14 cellular contexts compared by ENCODE assay signal in the genomic region with DNA sequence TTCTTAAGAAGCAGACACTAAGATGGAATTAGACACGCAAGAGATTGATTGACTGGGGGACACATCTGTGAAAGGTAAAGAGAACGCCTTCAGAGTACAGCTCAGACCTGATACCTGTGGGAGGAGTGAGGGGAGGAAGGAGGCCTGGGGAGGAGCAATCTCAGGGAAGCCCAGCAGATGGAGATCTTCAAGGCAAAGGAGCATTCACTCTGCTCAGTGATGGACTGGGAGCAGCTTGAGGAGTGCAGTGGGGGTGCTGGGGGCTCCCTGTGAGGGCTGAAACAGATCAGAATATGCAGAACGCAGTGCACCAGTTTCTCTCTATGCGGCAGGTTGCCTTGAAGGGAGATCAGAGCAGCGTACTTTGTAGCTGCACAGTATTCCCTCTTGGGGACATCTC.
DNase-seq lines count a peak whose midpoint lies in the region; ATAC-seq and TF ChIP-seq lines count a peak whose summit lies in the region.
"Had no signal": no experiment of that assay in that cellular context is flagged by ENCODE, and none has a peak within 500 bp of the region (broad histone marks: within the 10 kb centered on the region; RNA-seq: fewer than 3 reads in every experiment).

No MANE protein-coding gene starts in this region.

- no peak overlapping the region for H3K9ac ChIP-seq in PC-3 (ENCODE audit: low read length)

- no peak overlapping the region for H3K4me2 ChIP-seq in PC-3 (ENCODE audit: low read length)

- no peak overlapping the region for H2AFZ ChIP-seq in PC-3 (ENCODE audit: low read length)

- H3F3A ChIP-seq in PC-3 (ENCODE audit: low read length, unreplicated experiment), result no peaks in the 10 kb centered on the region

- no peaks in the 10 kb centered on the region for H4K20me1 ChIP-seq in PC-3 (ENCODE audit: low read length)

- no peaks in the 10 kb centered on the region for H3K9me3 ChIP-seq in PC-3 (ENCODE audit: low read length)
- no peaks in the 10 kb centered on the region for H3K9me3 ChIP-seq in upper lobe of right lung
- H3K9me3 ChIP-seq: psoas muscle had no signal

- ATAC-seq in PC-3 (peak; percentile 70), upper lobe of right lung (no peak)
- ATAC-seq: psoas muscle had no signal

- no peaks in the 10 kb centered on the region for H3K79me2 ChIP-seq in PC-3 (ENCODE audit: low read length)

- H3K36me3 ChIP-seq in PC-3 (ENCODE audit: low read depth, low read length), result no peaks in the 10 kb centered on the region
- no peaks in the 10 kb centered on the region for H3K36me3 ChIP-seq in upper lobe of right lung

- peak; percentile 37 for TF ChIP-seq CTCF in PC-3 (conservative IDR thresholded peaks at IDR 0.05; ENCODE audit: low read depth, low read length)
- peak; percentile 56 for TF ChIP-seq CTCF in epithelial cell of esophagus (IDR thresholded peaks at IDR 0.05; ENCODE audit: insufficient read depth, low read depth, low read length, missing control alignments)
- TF ChIP-seq CTCF in upper lobe of right lung (IDR thresholded peaks at IDR 0.05), result no peak

- POLR2A ChIA-PET in PC-3 (lab: Charles Lee; ENCODE audit: unreplicated experiment), result interaction anchor here (0.6 kb wide), 1 partner anchor 99 kb away, joined by 5 read pairs; no protein-coding TSS in a partner anchor

- intact Hi-C loops in PC-3 (cut with micrococcal nuclease) (no loop called here), upper lobe of right lung (cut with DNase I) (no loop called here)

- H3K4me1 ChIP-seq in PC-3 (ENCODE audit: insufficient read depth, low read length) (peaks cover 6% of the 10 kb centered on the region; the same call in 1 of the 2 replicates), upper lobe of right lung (no peaks in the 10 kb centered on the region)
- H3K4me1 ChIP-seq: psoas muscle had no signal

- BruUV-seq in PC-3 (replicated peaks; lab: Mats Ljungman, UMichigan), result no TSS peak

- CTCF ChIA-PET in PC-3 (lab: Charles Lee), result no interaction called here

- no peak overlapping the region for H3K27ac ChIP-seq in PC-3 (ENCODE audit: low read length)
- no peak overlapping the region for H3K27ac ChIP-seq in upper lobe of right lung
- H3K27ac ChIP-seq: psoas muscle had no signal

- H3K27me3 ChIP-seq in PC-3 (ENCODE audit: low read length) (no peaks in the 10 kb centered on the region), upper lobe of right lung (no peaks in the 10 kb centered on the region)

- no peaks in the 10 kb centered on the region for H3K9me2 ChIP-seq in PC-3 (replicated peaks; ENCODE audit: low read length)

- peak; percentile 16 for DNase-seq in NCI-H510A treated with DMSO at 0.1 percent for 48 hours (lab: John Stamatoyannopoulos, UW)
- no peak for DNase-seq in NCI-H510A (lab: John Stamatoyannopoulos, UW)
- DNase-seq in PC-3, result peak; percentile 18
- DNase-seq in epithelial cell of esophagus (ENCODE audit: low read depth), result peak; percentile 50
- DNase-seq in putamen (ENCODE audit: low spot score), result peak; percentile 39
- no peak for DNase-seq in COLO829 (ENCODE audit: low spot score)
- no peak for DNase-seq in GM19240 (ENCODE audit: insufficient read length, low spot score)
- DNase-seq in upper lobe of right lung, result no peak
- DNase-seq: activated naive CD4-positive, alpha-beta T cell treated with anti-CD3 and anti-CD28 coated beads for 36 hours; midbrain; NCI-H524 treated with DMSO at 0.1 percent for 48 hours; psoas muscle; SHP77; stimulated activated CD4-positive, alpha-beta T cell treated with anti-CD3 and anti-CD28 coated beads, Interleukin-2, amount 100 ng/mL, for 24 hours had no signal

- no peak overlapping the region for H3K4me3 ChIP-seq in PC-3 (ENCODE audit: low read length)
- H3K4me3 ChIP-seq in epithelial cell of esophagus (ENCODE audit: low read length), result no peak overlapping the region
- no peak overlapping the region for H3K4me3 ChIP-seq in upper lobe of right lung
- H3K4me3 ChIP-seq: psoas muscle had no signal

Comparison
In these comparisons a context has a peak if more than half of its experiments do, and no peak if none do; other contexts are left out.
1. DNase-seq: peak in NCI-H510A treated with DMSO at 0.1 percent for 48 hours (single experiment), PC-3 (single experiment), epithelial cell of esophagus (single experiment) and putamen (single experiment); none in NCI-H510A (single experiment), COLO829 (single experiment), GM19240 (single experiment) and upper lobe of right lung (single experiment).